23 cellular contexts compared by ENCODE assay signal in genomic region chr12:124384299-124384894, GRCh38.
DNase-seq lines count a peak whose midpoint lies in the region; ATAC-seq, FAIRE-seq and TF ChIP-seq lines count a peak whose summit lies in the region.
"Had no signal": no experiment of that assay in that cellular context is flagged by ENCODE, and none has a peak within 500 bp of the region (broad histone marks: within the 10 kb centered on the region; RNA-seq: fewer than 3 reads in every experiment).

No MANE protein-coding gene starts in this region.

- H3K27me3 ChIP-seq in mammary epithelial cell (ENCODE audit: insufficient read depth, low read length) (no peaks in the 10 kb centered on the region), astrocyte (ENCODE audit: insufficient read depth, low read length) (no peaks in the 10 kb centered on the region)
- H3K27me3 ChIP-seq: adrenal gland, tibial artery had no signal

- in situ Hi-C loops in mammary epithelial cell (cut with MboI; ENCODE audit: low sequenced_read_pairs in 2 of 2), result no loop called here

- no peak for FAIRE-seq in astrocyte (lab: Jason Lieb, UNC)

- BruUV-seq in MCF 10A (replicated peaks; lab: Mats Ljungman, UMichigan) (no TSS peak), mammary epithelial cell (replicated peaks; lab: Mats Ljungman, UMichigan) (no TSS peak)

- no peak for ATAC-seq in GM21526 (IDR thresholded peaks at IDR 0.05; ENCODE audit: low FRiP score, unreplicated experiment)
- no peak for ATAC-seq in GM19351 (IDR thresholded peaks at IDR 0.05; ENCODE audit: unreplicated experiment)
- ATAC-seq: activated CD8-positive, alpha-beta memory T cell treated with anti-CD3 and anti-CD28 coated beads, Interleukin-2, amount 10 ng/mL, durations not matched to agents 7 days and 5 days; left lobe of liver had no signal

- H3K79me2 ChIP-seq in mammary epithelial cell (ENCODE audit: insufficient read depth, low read length) (peaks cover 12% of the 10 kb centered on the region), astrocyte (ENCODE audit: insufficient read depth, low read length) (peaks cover 87% of the 10 kb centered on the region)

- H3K27ac ChIP-seq in mammary epithelial cell (ENCODE audit: insufficient read depth, low read depth, low read length) (no peak overlapping the region), astrocyte (ENCODE audit: low read depth, low read length) (peak overlapping the region; percentile 96)
- H3K27ac ChIP-seq: parathyroid adenoma had no signal

- no peaks in the 10 kb centered on the region for H3K9me3 Mint-ChIP-seq in MCF 10A (ENCODE audit: unreplicated experiment)
- H3K9me3 Mint-ChIP-seq in astrocyte (ENCODE audit: unreplicated experiment), result no peaks in the 10 kb centered on the region
- no peaks in the 10 kb centered on the region for H3K9me3 Mint-ChIP-seq in mesothelial cell of epicardium
- no peaks in the 10 kb centered on the region for H3K9me3 Mint-ChIP-seq in type B pancreatic cell
- H3K9me3 Mint-ChIP-seq: endodermal cell, naive B cell had no signal

- peaks cover 72% of the 10 kb centered on the region for H3K4me1 ChIP-seq in mammary epithelial cell (ENCODE audit: insufficient read depth, low read length)
- H3K4me1 ChIP-seq in astrocyte (ENCODE audit: insufficient read depth, low read length), result peaks cover 72% of the 10 kb centered on the region

- H3K27ac Mint-ChIP-seq in MCF 10A (ENCODE audit: low read depth, unreplicated experiment) (no peak overlapping the region), astrocyte (ENCODE audit: unreplicated experiment) (peak overlapping the region; percentile 91), mesothelial cell of epicardium (peak overlapping the region; percentile 79), type B pancreatic cell (no peak overlapping the region)
- H3K27ac Mint-ChIP-seq: activated CD8-positive, alpha-beta memory T cell treated with anti-CD3 and anti-CD28 coated beads, Interleukin-2, amount 10 ng/mL, durations not matched to agents 7 days and 5 days; endodermal cell; naive B cell had no signal

- no peak for TF ChIP-seq CTCF in MCF 10A (IDR thresholded peaks at IDR 0.05; ENCODE audit: unreplicated experiment)
- no peak for TF ChIP-seq CTCF in mammary epithelial cell (conservative IDR thresholded peaks at IDR 0.05 in 1 of 2, IDR thresholded peaks at IDR 0.05 in 1 of 2; ENCODE audit: extremely low read depth in 1 of 2, insufficient read depth in 1 of 2, low read depth in 1 of 2, low read length in 2 of 2)
- no peak for TF ChIP-seq CTCF in astrocyte (IDR thresholded peaks at IDR 0.05; ENCODE audit: insufficient read depth, low read depth, low read length)
- no peak for TF ChIP-seq CTCF in mesothelial cell of epicardium (IDR thresholded peaks at IDR 0.05; ENCODE audit: unreplicated experiment)
- TF ChIP-seq CTCF in type B pancreatic cell (conservative IDR thresholded peaks at IDR 0.05), result no peak

- POLR2A ChIA-PET in MCF 10A (lab: Yijun Ruan, JAX), result interaction anchor here (0.8 to 1.7 kb wide), 3 partner anchors 9 to 128 kb away, joined by 3 read pairs; no protein-coding TSS in a partner anchor

- H3K4me1 Mint-ChIP-seq in MCF 10A (ENCODE audit: insufficient read depth, unreplicated experiment) (peaks cover 29% of the 10 kb centered on the region), astrocyte (ENCODE audit: low read depth, unreplicated experiment) (peaks cover 46% of the 10 kb centered on the region), mesothelial cell of epicardium (peaks cover 56% of the 10 kb centered on the region), type B pancreatic cell (ENCODE audit: unreplicated experiment) (peaks cover 12% of the 10 kb centered on the region)
- H3K4me1 Mint-ChIP-seq: activated CD8-positive, alpha-beta memory T cell treated with anti-CD3 and anti-CD28 coated beads, Interleukin-2, amount 10 ng/mL, durations not matched to agents 7 days and 5 days; endodermal cell had no signal

- no peak overlapping the region for H3K9ac ChIP-seq in mammary epithelial cell (ENCODE audit: insufficient read depth, low read length)
- peak overlapping the region; percentile 98 for H3K9ac ChIP-seq in astrocyte (ENCODE audit: low read length)
- H3K9ac ChIP-seq: parathyroid adenoma had no signal

- intact Hi-C loops in MCF 10A (cut with micrococcal nuclease), result loop anchor here (10.0 kb wide), 3 partner anchors 130 to 380 kb away; no protein-coding TSS in a partner anchor
- intact Hi-C loops in mammary epithelial cell (cut with micrococcal nuclease), result loop anchor here (10.0 kb wide), 1 partner anchor 180 kb away; the partner anchor contains the start of gene NCOR2

- H3K36me3 Mint-ChIP-seq in MCF 10A (ENCODE audit: insufficient read depth, unreplicated experiment) (peaks cover 47% of the 10 kb centered on the region), astrocyte (ENCODE audit: low read depth, unreplicated experiment) (peaks cover 14% of the 10 kb centered on the region), mesothelial cell of epicardium (peaks cover 11% of the 10 kb centered on the region), type B pancreatic cell (peaks cover 6% of the 10 kb centered on the region)
- H3K36me3 Mint-ChIP-seq: activated CD8-positive, alpha-beta memory T cell treated with anti-CD3 and anti-CD28 coated beads, Interleukin-2, amount 10 ng/mL, durations not matched to agents 7 days and 5 days; naive B cell had no signal

- dilution Hi-C loops in mammary epithelial cell (cut with HindIII; ENCODE audit: low sequenced_read_pairs), result no loop called here

- no peak overlapping the region for H3K4me3 ChIP-seq in mammary epithelial cell (replicated peaks in 1 of 3; ENCODE audit: insufficient read depth in 1 of 3, low read depth in 2 of 3, low read length in 3 of 3)
- H3K4me3 ChIP-seq in astrocyte (ENCODE audit: insufficient read depth, low read depth, low read length), result no peak overlapping the region
- H3K4me3 ChIP-seq: adrenal gland, tibial artery had no signal

- 95% methylated on average over 18 of the region's 20 CpGs for WGBS in mammary epithelial cell (ENCODE audit: low coverage, missing lambda C conversion rate)

- CTCF ChIA-PET in MCF 10A (lab: Yijun Ruan, JAX), result interaction anchor here (1.4 kb wide), 1 partner anchor 15 kb away, joined by 4 read pairs; no protein-coding TSS in a partner anchor
- CTCF ChIA-PET in mammary epithelial cell (lab: Charles Lee; ENCODE audit: low non-redundant PET), result no interaction called here

- H4K20me1 ChIP-seq in mammary epithelial cell (ENCODE audit: insufficient read depth, low read length) (no peaks in the 10 kb centered on the region), astrocyte (ENCODE audit: insufficient read depth, low read length) (peaks cover 75% of the 10 kb centered on the region)

- H2AFZ ChIP-seq in mammary epithelial cell (ENCODE audit: low read depth, low read length), result no peak overlapping the region
- no peak overlapping the region for H2AFZ ChIP-seq in astrocyte (ENCODE audit: low read depth, low read length)
- H2AFZ ChIP-seq: parathyroid adenoma had no signal

- peak overlapping the region; percentile 16 for H3K4me3 Mint-ChIP-seq in MCF 10A (ENCODE audit: unreplicated experiment)
- peak overlapping the region; percentile 34 for H3K4me3 Mint-ChIP-seq in astrocyte (ENCODE audit: unreplicated experiment)
- no peak overlapping the region for H3K4me3 Mint-ChIP-seq in mesothelial cell of epicardium
- H3K4me3 Mint-ChIP-seq in type B pancreatic cell, result peak overlapping the region; percentile 44
- H3K4me3 Mint-ChIP-seq: activated CD8-positive, alpha-beta memory T cell treated with anti-CD3 and anti-CD28 coated beads, Interleukin-2, amount 10 ng/mL, durations not matched to agents 7 days and 5 days; CD14-positive monocyte; endodermal cell had no signal

- DNase-seq in MCF 10A (ENCODE audit: unreplicated experiment), result no peak
- DNase-seq in mammary epithelial cell, result no peak
- no peak for DNase-seq in astrocyte (ENCODE audit: low read depth)
- DNase-seq in mesothelial cell of epicardium (ENCODE audit: low spot score in 2 of 2, unreplicated experiment in 2 of 2), result no peak
- DNase-seq in type B pancreatic cell (ENCODE audit: extremely low spot score, unreplicated experiment), result no peak
- DNase-seq in activated naive CD4-positive, alpha-beta T cell treated with Interleukin-2 at 50 U/mL for 16 hours, result no peak
- DNase-seq: activated CD4-positive, CD25-positive, alpha-beta regulatory T cell treated with anti-CD3 and anti-CD28 coated beads, Interleukin-2, amount 50 U/mL, for 72 hours; activated CD8-positive, alpha-beta memory T cell treated with anti-CD3 and anti-CD28 coated beads, Interleukin-2, amount 10 ng/mL, durations not matched to agents 7 days and 5 days; activated effector memory CD4-positive, alpha-beta T cell treated with Interleukin-2 at 50 U/mL for 16 hours; adrenal gland; cerebellar nuclear complex; DMS153; endodermal cell; MV-4-11; naive B cell; NCI-H2029 treated with DMSO at 0.1 percent for 48 hours; SHP77 treated with DMSO at 0.1 percent for 48 hours; tibial artery had no signal

- H3K4me2 ChIP-seq in mammary epithelial cell (ENCODE audit: insufficient read depth, low read depth, low read length) (no peak overlapping the region), astrocyte (ENCODE audit: low read length) (peak overlapping the region; percentile 100)

- H3K36me3 ChIP-seq in mammary epithelial cell (ENCODE audit: insufficient read depth, low read length) (peaks cover 3% of the 10 kb centered on the region), astrocyte (ENCODE audit: insufficient read depth, low read length) (peaks cover 19% of the 10 kb centered on the region)

- H3K9me3 ChIP-seq in mammary epithelial cell (replicated peaks; ENCODE audit: insufficient read depth, low read length) (no peaks in the 10 kb centered on the region), astrocyte (ENCODE audit: insufficient read depth, low read depth, low read length) (no peaks in the 10 kb centered on the region)
- H3K9me3 ChIP-seq: adrenal gland, tibial artery had no signal

- no peaks in the 10 kb centered on the region for H3K27me3 Mint-ChIP-seq in MCF 10A (ENCODE audit: insufficient read depth, unreplicated experiment)
- H3K27me3 Mint-ChIP-seq in astrocyte (ENCODE audit: low read depth, unreplicated experiment), result no peaks in the 10 kb centered on the region
- no peaks in the 10 kb centered on the region for H3K27me3 Mint-ChIP-seq in mesothelial cell of epicardium (ENCODE audit: low read depth)
- H3K27me3 Mint-ChIP-seq in type B pancreatic cell, result no peaks in the 10 kb centered on the region
- H3K27me3 Mint-ChIP-seq: activated CD8-positive, alpha-beta memory T cell treated with anti-CD3 and anti-CD28 coated beads, Interleukin-2, amount 10 ng/mL, durations not matched to agents 7 days and 5 days; naive B cell had no signal

Comparison
In these comparisons a context has a peak if more than half of its experiments do, and no peak if none do; other contexts are left out.
1. H3K27ac Mint-ChIP-seq: peak in astrocyte (single experiment) and mesothelial cell of epicardium (single experiment); none in MCF 10A (single experiment) and type B pancreatic cell (single experiment).